2 cellular contexts compared by ENCODE assay signal in genomic region chr6:43524483-43524961, GRCh38.
TF ChIP-seq lines count a peak whose summit lies in the region.

No MANE protein-coding gene starts in this region.

TF ChIP-seq in HCT116, 20 proteins besides CTCF, POLR2A, EP300 and RAD21:
- no peak for TF ChIP-seq ZBTB33 (IDR thresholded peaks at IDR 0.05; ENCODE audit: extremely low read depth, insufficient replicate concordance, low read length)
- TF ChIP-seq CEBPB (IDR thresholded peaks at IDR 0.05; ENCODE audit: low read depth), result peak; percentile 24; the same call in 1 of the 2 replicates
- TF ChIP-seq JUND (IDR thresholded peaks at IDR 0.05), result 0 out of 2 replicates have a peak, but pooled peaks have one; percentile 10
TF ChIP-seq in HCT116: peak in this region for 2.

TF ChIP-seq in GM12878, 131 proteins besides CTCF, POLR2A, EP300 and RAD21:
- no peak for TF ChIP-seq TCF7 (IDR thresholded peaks at IDR 0.05; ENCODE audit: borderline replicate concordance)
- no peak for TF ChIP-seq MYB (IDR thresholded peaks at IDR 0.05; ENCODE audit: borderline replicate concordance, low read depth, low read length)
- TF ChIP-seq JUNB (IDR thresholded peaks at IDR 0.05), result no peak
- TF ChIP-seq RELB (IDR thresholded peaks at IDR 0.05; ENCODE audit: low read depth), result no peak
- TF ChIP-seq PAX5 (IDR thresholded peaks at IDR 0.05; ENCODE audit: borderline replicate concordance, low read depth, low read length), result no peak
- no peak for TF ChIP-seq ZNF274 (IDR thresholded peaks at IDR 0.05; ENCODE audit: insufficient read depth, insufficient read length)
